In the genomic region with DNA sequence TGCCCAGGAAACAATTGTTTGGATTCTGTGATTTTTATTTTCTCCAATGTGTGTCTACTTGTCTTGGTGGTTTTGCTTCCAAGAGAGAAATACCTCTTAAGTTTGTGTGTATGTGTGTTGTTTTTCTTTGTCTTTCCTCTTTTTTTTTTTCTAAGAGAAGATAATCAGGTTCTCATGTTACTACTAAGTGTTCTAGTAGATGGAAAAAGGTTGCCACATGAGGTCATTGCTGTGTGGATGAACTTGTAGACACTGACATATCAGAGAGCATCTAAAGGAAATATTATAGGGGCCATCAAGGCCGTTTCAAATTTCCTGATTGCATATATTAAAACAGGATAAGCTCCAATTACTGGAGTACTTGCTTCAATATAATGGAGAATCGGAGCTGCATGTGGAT, we compare ENCODE assay signal across 18 cellular contexts.
DNase-seq lines count a peak whose midpoint lies in the region; TF ChIP-seq lines count a peak whose summit lies in the region.
"Had no signal": no experiment of that assay in that cellular context is flagged by ENCODE, and none has a peak within 500 bp of the region (broad histone marks: within the 10 kb centered on the region; RNA-seq: fewer than 3 reads in every experiment).

No MANE protein-coding gene starts in this region.

- TF ChIP-seq CTCF in progenitor cell of endocrine pancreas (IDR thresholded peaks at IDR 0.05; ENCODE audit: unreplicated experiment), result no peak

- H3K9me3 Mint-ChIP-seq in progenitor cell of endocrine pancreas (ENCODE audit: low read depth), result peaks cover 5% of the 10 kb centered on the region
- peaks cover 11% of the 10 kb centered on the region for H3K9me3 Mint-ChIP-seq in activated T-cell treated with anti-CD3 and anti-CD28 coated beads, Interleukin-2, amount 50 U/mL, for 24 hours

- H3K27ac Mint-ChIP-seq in progenitor cell of endocrine pancreas, result peak overlapping the region; percentile 18
- no peak overlapping the region for H3K27ac Mint-ChIP-seq in activated T-cell treated with anti-CD3 and anti-CD28 coated beads, Interleukin-2, amount 50 U/mL, for 24 hours
- H3K27ac Mint-ChIP-seq: CD4-positive, CD25-positive, alpha-beta regulatory T cell had no signal

- H3K4me1 Mint-ChIP-seq in progenitor cell of endocrine pancreas (ENCODE audit: low read depth), result peaks cover 22% of the 10 kb centered on the region
- no peaks in the 10 kb centered on the region for H3K4me1 Mint-ChIP-seq in activated T-cell treated with anti-CD3 and anti-CD28 coated beads, Interleukin-2, amount 50 U/mL, for 24 hours (ENCODE audit: low read depth)
- H3K4me1 Mint-ChIP-seq: CD4-positive, CD25-positive, alpha-beta regulatory T cell had no signal

- H3K4me3 Mint-ChIP-seq in progenitor cell of endocrine pancreas (ENCODE audit: low read depth), result no peak overlapping the region
- no peak overlapping the region for H3K4me3 Mint-ChIP-seq in activated T-cell treated with anti-CD3 and anti-CD28 coated beads, Interleukin-2, amount 50 U/mL, for 24 hours
- H3K4me3 Mint-ChIP-seq: CD4-positive, CD25-positive, alpha-beta regulatory T cell had no signal

- DNase-seq in NCI-H2171 treated with DMSO at 0.1 percent for 48 hours (lab: John Stamatoyannopoulos, UW) (peak; percentile 9), NCI-H2171 (lab: John Stamatoyannopoulos, UW) (no peak), NCI-H128 (lab: John Stamatoyannopoulos, UW; ENCODE audit: unreplicated experiment) (peak; percentile 17), OCI-M1 (lab: John Stamatoyannopoulos, UW) (peak; percentile 20), progenitor cell of endocrine pancreas (ENCODE audit: low spot score, unreplicated experiment) (no peak), foreskin melanocyte (no peak), glomerular visceral epithelial cell (ENCODE audit: extremely low spot score) (no peak)
- DNase-seq in activated T-cell treated with anti-CD3 and anti-CD28 coated beads, Interleukin-2, amount 50 U/mL, for 24 hours, result no peak
- DNase-seq: 8988T; CD4-positive, CD25-positive, alpha-beta regulatory T cell; DMS53; Kasumi-1; NCI-H1105; NCI-H146; NCI-H2029; NCI-H446 treated with DMSO at 0.1 percent for 48 hours; NCI-H69; SHP77 had no signal

- H3K27me3 Mint-ChIP-seq in progenitor cell of endocrine pancreas, result no peaks in the 10 kb centered on the region
- no peaks in the 10 kb centered on the region for H3K27me3 Mint-ChIP-seq in activated T-cell treated with anti-CD3 and anti-CD28 coated beads, Interleukin-2, amount 50 U/mL, for 24 hours
- H3K27me3 Mint-ChIP-seq: CD4-positive, CD25-positive, alpha-beta regulatory T cell had no signal

- peaks cover 4% of the 10 kb centered on the region for H3K36me3 Mint-ChIP-seq in progenitor cell of endocrine pancreas (ENCODE audit: insufficient read depth)
- no peaks in the 10 kb centered on the region for H3K36me3 Mint-ChIP-seq in activated T-cell treated with anti-CD3 and anti-CD28 coated beads, Interleukin-2, amount 50 U/mL, for 24 hours (ENCODE audit: low read depth)
- H3K36me3 Mint-ChIP-seq: CD4-positive, CD25-positive, alpha-beta regulatory T cell had no signal

Comparison
In these comparisons a context has a peak if more than half of its experiments do, and no peak if none do; other contexts are left out.
1. DNase-seq: peak in NCI-H2171 treated with DMSO at 0.1 percent for 48 hours (single experiment), NCI-H128 (single experiment) and OCI-M1 (single experiment); none in NCI-H2171 (single experiment), progenitor cell of endocrine pancreas (single experiment), activated T-cell treated with anti-CD3 and anti-CD28 coated beads, Interleukin-2, amount 50 U/mL, for 24 hours (single experiment), foreskin melanocyte (single experiment) and glomerular visceral epithelial cell (single experiment).